Comparison of ENCODE assay signal across 1 cellular context in genomic region chr5:172672696-172673095, GRCh38.
TF ChIP-seq lines count a peak whose summit lies in the region.

No MANE protein-coding gene starts in this region.

TF ChIP-seq in IMR-90, 13 proteins besides CTCF, POLR2A, EP300 and RAD21:
- TF ChIP-seq SMC3 (IDR thresholded peaks at IDR 0.05; ENCODE audit: low read depth, low read length) (no peak), RFX5 (IDR thresholded peaks at IDR 0.05; ENCODE audit: low read depth, low read length) (no peak), USF2 (IDR thresholded peaks at IDR 0.05; ENCODE audit: low read depth, low read length) (no peak), CHD1 (IDR thresholded peaks at IDR 0.05; ENCODE audit: low read depth, low read length) (no peak), MXI1 (IDR thresholded peaks at IDR 0.05; ENCODE audit: borderline replicate concordance, low read depth, low read length) (no peak), NFE2L2 (IDR thresholded peaks at IDR 0.05; ENCODE audit: low read depth, low read length) (no peak), BHLHE40 (IDR thresholded peaks at IDR 0.05; ENCODE audit: low read depth, low read length) (no peak), CEBPB (IDR thresholded peaks at IDR 0.05; ENCODE audit: low read depth, low read length) (no peak), RCOR1 (IDR thresholded peaks at IDR 0.05; ENCODE audit: insufficient replicate concordance, low read length) (no peak)
TF ChIP-seq in IMR-90: peak in this region for 0.
